In genomic region chr7:81143856-81144255, GRCh38 we compare ENCODE assay signal across 8 cellular contexts.
"Had no signal": no experiment of that assay in that cellular context is flagged by ENCODE, and none has a peak within 500 bp of the region (broad histone marks: within the 10 kb centered on the region; RNA-seq: fewer than 3 reads in every experiment).

No MANE protein-coding gene starts in this region.

- H3K36me3 Mint-ChIP-seq: IgD-negative memory B cell had no signal

- H3K4me3 Mint-ChIP-seq: IgD-negative memory B cell had no signal

- H3K4me3 ChIP-seq: K562 had no signal

- H3K9ac ChIP-seq: KMS-11 had no signal

- H3K4me2 ChIP-seq: KMS-11 had no signal

- H3K27ac ChIP-seq: HL-60, KMS-11 had no signal

- DNase-seq: Karpas-422, KBM-7, KG1 had no signal

- H3K27me3 Mint-ChIP-seq: IgD-negative memory B cell had no signal

- ATAC-seq: HepG2, K562 had no signal
